In the genomic region with DNA sequence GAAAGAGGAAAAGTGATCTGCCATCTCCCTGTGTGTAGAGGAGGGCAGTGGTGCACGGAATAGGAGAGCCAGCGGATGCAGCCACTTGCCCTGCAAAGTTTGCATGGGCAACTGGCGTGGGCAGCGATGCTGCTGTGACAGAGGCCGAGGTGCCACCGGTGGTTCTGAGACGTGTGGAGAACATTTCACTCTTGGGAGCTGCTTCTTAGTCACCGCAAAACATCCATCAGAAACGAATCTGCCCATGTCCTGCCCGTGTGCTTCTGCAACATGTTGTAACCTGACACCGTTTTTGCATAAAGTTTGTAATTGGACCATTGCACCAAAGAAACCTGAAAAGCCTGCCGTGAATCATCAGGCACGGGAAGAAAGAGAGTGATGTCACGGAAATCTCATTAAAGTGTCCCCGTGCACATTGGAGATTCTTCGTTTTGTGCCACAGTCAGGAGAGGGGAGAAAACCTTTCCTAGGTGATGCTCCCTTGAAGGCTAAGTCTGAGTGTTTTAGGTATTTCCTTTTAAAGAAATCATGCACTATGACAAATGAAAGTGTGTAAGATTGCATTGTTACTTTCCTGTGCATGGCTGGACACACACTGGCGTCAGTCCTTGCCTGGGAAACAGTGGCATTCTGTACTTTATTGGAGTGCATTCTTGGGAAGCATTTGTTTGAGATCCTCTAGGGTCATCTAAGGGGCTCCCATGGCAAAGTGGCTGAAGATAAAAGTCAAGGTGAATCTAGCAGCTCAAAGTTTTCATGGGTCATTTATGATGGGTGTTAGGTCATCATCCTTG, we compare ENCODE assay signal across 8 cellular contexts.
A peak's percentile ranks its signal among the peaks of the same experiment; 100 is the strongest.
DNase-seq lines count a peak whose midpoint lies in the region; ATAC-seq and TF ChIP-seq lines count a peak whose summit lies in the region.

No MANE protein-coding gene starts in this region.

- peak overlapping the region; percentile 58 for H3K4me2 ChIP-seq in mesenchymal stem cell (ENCODE audit: low read length, poor library complexity, severe bottlenecking)

- 35% methylated on average over 17 of the region's 17 CpGs for WGBS in mesenchymal stem cell

- H3K4me3 ChIP-seq in colonic mucosa (no peak overlapping the region), mesenchymal stem cell (ENCODE audit: insufficient read depth in 1 of 2, low read depth in 1 of 2, low read length in 2 of 2) (peak overlapping the region in 1 of 2 experiments; percentile 69)

- DNase-seq in DMS 273 (lab: John Stamatoyannopoulos, UW; ENCODE audit: unreplicated experiment) (peak; percentile 7), NCI-H526 treated with DMSO at 0.1 percent for 48 hours (lab: John Stamatoyannopoulos, UW) (peak; percentile 69), colonic mucosa (peak; percentile 76), mesenchymal stem cell (peak; percentile 97), midbrain (lab: John Stamatoyannopoulos, UW) (no peak), endothelial cell (ENCODE audit: low spot score) (no peak)

- no peaks in the 10 kb centered on the region for H3K4me1 ChIP-seq in colonic mucosa
- peaks cover 17% of the 10 kb centered on the region for H3K4me1 ChIP-seq in mesenchymal stem cell (ENCODE audit: control insufficient read depth, insufficient read depth, low read depth, low read length)

- peaks cover 6% of the 10 kb centered on the region for H3K36me3 Mint-ChIP-seq in endothelial cell (ENCODE audit: low read depth, unreplicated experiment)

- no peak overlapping the region for H2BK120ac ChIP-seq in mesenchymal stem cell (ENCODE audit: low read depth, low read length)

- no peak overlapping the region for H3K23ac ChIP-seq in mesenchymal stem cell (ENCODE audit: low read length in 2 of 2)

- H3K9ac ChIP-seq in colonic mucosa (ENCODE audit: low read depth in 2 of 2, low read length in 2 of 2) (peak overlapping the region in 1 of 2 donors; percentile 7), mesenchymal stem cell (ENCODE audit: low read length) (peak overlapping the region; percentile 50)

- H2BK12ac ChIP-seq in mesenchymal stem cell (ENCODE audit: low read length in 2 of 2): peak overlapping the region; percentile 11 to 60

- peak overlapping the region; percentile 68 to 70 for H3K18ac ChIP-seq in mesenchymal stem cell (ENCODE audit: low read depth in 1 of 2, low read length in 2 of 2)

- H3K27ac ChIP-seq in colonic mucosa: peak overlapping the region; percentile 53
- peak overlapping the region; percentile 72 for H3K27ac ChIP-seq in mesenchymal stem cell (ENCODE audit: low read length, poor library complexity, severe bottlenecking)

- H3K79me1 ChIP-seq in mesenchymal stem cell (replicated peaks; ENCODE audit: low read length, poor library complexity, severe bottlenecking): no peaks in the 10 kb centered on the region

- TF ChIP-seq CTCF in colonic mucosa (IDR thresholded peaks at IDR 0.05): no peak
- TF ChIP-seq CTCF in endothelial cell (IDR thresholded peaks at IDR 0.05; ENCODE audit: unreplicated experiment): no peak

- H3K4me3 Mint-ChIP-seq in endothelial cell (ENCODE audit: unreplicated experiment): no peak overlapping the region

- H3K9me3 Mint-ChIP-seq in endothelial cell (ENCODE audit: unreplicated experiment): peaks cover 3% of the 10 kb centered on the region

- H3K27me3 Mint-ChIP-seq in endothelial cell (ENCODE audit: unreplicated experiment): peaks cover 4% of the 10 kb centered on the region

- no peaks in the 10 kb centered on the region for H3K9me3 ChIP-seq in colonic mucosa
- H3K9me3 ChIP-seq in mesenchymal stem cell (ENCODE audit: control insufficient read depth, low read length): no peaks in the 10 kb centered on the region

- intact Hi-C loops in colonic mucosa (cut with DNase I): no loop called here

- H3K36me3 ChIP-seq in colonic mucosa (no peaks in the 10 kb centered on the region), mesenchymal stem cell (ENCODE audit: control insufficient read depth in 1 of 2, insufficient read depth in 2 of 2, low read depth in 1 of 2, low read length in 2 of 2) (no peaks in the 10 kb centered on the region)

- ATAC-seq in HG02678 (IDR thresholded peaks at IDR 0.05; ENCODE audit: unreplicated experiment): peak; percentile 43
- ATAC-seq in GM21786 (IDR thresholded peaks at IDR 0.05; ENCODE audit: unreplicated experiment): no peak

- H3K27ac Mint-ChIP-seq in endothelial cell (ENCODE audit: unreplicated experiment): no peak overlapping the region

- H3K27me3 ChIP-seq in colonic mucosa: no peaks in the 10 kb centered on the region
- H3K27me3 ChIP-seq in mesenchymal stem cell (ENCODE audit: control insufficient read depth in 1 of 2, insufficient read depth in 1 of 2, low read length in 2 of 2): no peaks in the 10 kb centered on the region

- H2BK15ac ChIP-seq in mesenchymal stem cell (ENCODE audit: low read depth, poor library complexity, severe bottlenecking): peak overlapping the region; percentile 6

- H3K14ac ChIP-seq in mesenchymal stem cell (ENCODE audit: low read length in 2 of 2): no peak overlapping the region

- no peak overlapping the region for H2AFZ ChIP-seq in mesenchymal stem cell (ENCODE audit: low read depth, low read length)

- H3K4ac ChIP-seq in mesenchymal stem cell (ENCODE audit: low read depth in 1 of 2, low read length in 2 of 2): peak overlapping the region in 1 of 2 experiments; percentile 5

- H2BK5ac ChIP-seq in mesenchymal stem cell (ENCODE audit: low read depth, low read length, poor library complexity, severe bottlenecking): peak overlapping the region; percentile 22

- H4K91ac ChIP-seq in mesenchymal stem cell (ENCODE audit: low read length): no peak overlapping the region

- H4K8ac ChIP-seq in mesenchymal stem cell (ENCODE audit: low read length): peak overlapping the region; percentile 16

- H2AK5ac ChIP-seq in mesenchymal stem cell (ENCODE audit: low read length, severe bottlenecking): no peak overlapping the region

- H3K4me1 Mint-ChIP-seq in endothelial cell (ENCODE audit: unreplicated experiment): peaks cover 22% of the 10 kb centered on the region

Comparison
In these comparisons a context has a peak if more than half of its experiments do, and no peak if none do; other contexts are left out.
1. DNase-seq: peak in DMS 273 (single experiment), NCI-H526 treated with DMSO at 0.1 percent for 48 hours (single experiment), colonic mucosa (single experiment) and mesenchymal stem cell (single experiment); none in midbrain (single experiment) and endothelial cell (single experiment).